ENCODE assay signal across 36 cellular contexts in the genomic region with DNA sequence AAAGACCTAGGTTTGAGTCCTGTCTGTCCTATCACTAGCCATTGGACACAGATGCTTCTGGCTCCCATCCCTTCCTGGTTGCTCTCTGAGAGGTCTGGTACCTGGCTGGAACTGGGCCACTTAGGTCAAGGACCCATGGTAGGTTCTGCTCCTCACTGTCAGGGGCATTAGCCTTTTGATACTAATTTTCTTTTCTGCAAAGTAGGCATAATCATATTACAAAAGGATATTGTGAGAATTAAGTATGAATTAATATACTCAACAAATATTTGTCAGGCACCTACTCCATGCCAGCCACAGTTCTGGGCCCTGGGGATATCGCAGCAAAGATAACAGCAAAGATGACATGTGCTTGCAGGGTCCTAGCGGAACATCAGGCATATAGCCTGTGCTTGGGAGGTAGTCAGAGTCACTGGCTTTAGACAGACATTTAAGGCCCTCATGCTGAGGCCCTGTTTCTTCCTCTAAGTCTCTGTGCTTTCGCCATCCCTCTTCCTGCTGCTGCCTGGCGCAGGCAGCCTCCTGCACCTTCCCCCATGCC. TPM values are rescaled to one million over a fixed set of nuclear protein-coding genes. Genes with fewer than 3 reads are reported as not detected.
"Had no signal": no experiment of that assay in that cellular context is flagged by ENCODE, and none has a peak within 500 bp of the region (broad histone marks: within the 10 kb centered on the region; RNA-seq: fewer than 3 reads in every experiment).

No MANE protein-coding gene starts in this region.

- H3K79me2 ChIP-seq: parathyroid adenoma had no signal

- H3K4me3 ChIP-seq: adrenal gland, ascending aorta, cardiac muscle cell, coronary artery, dorsolateral prefrontal cortex, psoas muscle, smooth muscle cell, stomach, thyroid gland, upper lobe of left lung, vagina had no signal

- H3K4me2 ChIP-seq: smooth muscle cell had no signal

- DNase-seq: activated CD4-positive, alpha-beta T cell treated with anti-CD3 and anti-CD28 coated beads for 4 hours; activated CD4-positive, alpha-beta T cell treated with anti-CD3 and anti-CD28 coated beads, Interleukin-2, amount 50 U/mL, for 4 hours; activated effector memory CD4-positive, alpha-beta T cell treated with Interleukin-2 at 50 U/mL for 16 hours; activated naive CD4-positive, alpha-beta T cell treated with anti-CD3 and anti-CD28 coated beads for 36 hours; activated naive CD8-positive, alpha-beta T cell treated with anti-CD3 and anti-CD28 coated beads for 36 hours; activated T-cell treated with anti-CD3 and anti-CD28 coated beads for 4 hours; adrenal gland; dorsolateral prefrontal cortex; effector memory CD4-positive, alpha-beta T cell; glutamatergic neuron; left cardiac atrium; left ventricle myocardium superior; mammary epithelial cell; naive thymus-derived CD4-positive, alpha-beta T cell; nucleus accumbens; psoas muscle; stimulated activated CD4-positive, alpha-beta T cell treated with anti-CD3 and anti-CD28 coated beads, Interleukin-1b, Interleukin-23, amount 100 ng/mL, for 48 hours; stimulated activated CD4-positive, alpha-beta T cell treated with anti-CD3 and anti-CD28 coated beads, Interleukin-4, amount 100 ng/mL, for 4 hours; stimulated activated CD8-positive, alpha-beta memory T cell treated with anti-CD3 and anti-CD28 coated beads, Interleukin-4, amount 100 ng/mL, for 48 hours; stimulated activated naive B cell treated with anti-CD40 and anti-IgM and Interleukin-4, amounts not matched to agents 10 μg/mL and 1 μg/mL and 100 μg/mL, for 72 hours; stomach; T-helper 9 cell; thyroid gland; upper lobe of left lung had no signal

- FAIRE-seq: frontal cortex, islet of Langerhans, TTC549 had no signal

- H3K9ac ChIP-seq: parathyroid adenoma had no signal

- H2AFZ ChIP-seq: parathyroid adenoma had no signal

- H3K36me3 ChIP-seq: adrenal gland, ascending aorta, cardiac muscle cell, stomach, thyroid gland, upper lobe of left lung, vagina had no signal

- H3K27ac ChIP-seq: adrenal gland, ascending aorta, coronary artery, dorsolateral prefrontal cortex, parathyroid adenoma, psoas muscle, stomach, thyroid gland, upper lobe of left lung, vagina, VCaP had no signal

- H3K9me3 ChIP-seq: adrenal gland, ascending aorta, psoas muscle, stomach, thyroid gland, upper lobe of left lung, vagina had no signal

- ATAC-seq: left cardiac atrium; left ventricle myocardium superior; naive thymus-derived CD4-positive, alpha-beta T cell; psoas muscle; stimulated activated naive B cell treated with anti-CD40 and anti-IgM and Interleukin-4, amounts not matched to agents 10 μg/mL and 1 μg/mL and 100 μg/mL, for 72 hours had no signal

- H3K4me1 ChIP-seq: adrenal gland, ascending aorta, parathyroid adenoma, psoas muscle, vagina had no signal

- H3K27me3 ChIP-seq: ascending aorta, cardiac muscle cell, thyroid gland, upper lobe of left lung, vagina had no signal

RNA-seq across cellular contexts. Expression of a gene that starts 25.6 kb away (rescaled TPM):
- total RNA-seq: activated naive CD4-positive, alpha-beta T cell treated with anti-CD3 and anti-CD28 coated beads for 36 hours; activated naive CD8-positive, alpha-beta T cell treated with anti-CD3 and anti-CD28 coated beads for 36 hours; adrenal gland; ascending aorta; cerebellum; left cardiac atrium; left ventricle myocardium superior; naive thymus-derived CD4-positive, alpha-beta T cell; psoas muscle; stomach; thyroid gland; upper lobe of left lung; vagina had no signal
- polyA plus RNA-seq: naive thymus-derived CD4-positive, alpha-beta T cell; neural cell; psoas muscle; stomach had no signal
